Comparison of ENCODE assay signal across 9 cellular contexts in the genomic region with DNA sequence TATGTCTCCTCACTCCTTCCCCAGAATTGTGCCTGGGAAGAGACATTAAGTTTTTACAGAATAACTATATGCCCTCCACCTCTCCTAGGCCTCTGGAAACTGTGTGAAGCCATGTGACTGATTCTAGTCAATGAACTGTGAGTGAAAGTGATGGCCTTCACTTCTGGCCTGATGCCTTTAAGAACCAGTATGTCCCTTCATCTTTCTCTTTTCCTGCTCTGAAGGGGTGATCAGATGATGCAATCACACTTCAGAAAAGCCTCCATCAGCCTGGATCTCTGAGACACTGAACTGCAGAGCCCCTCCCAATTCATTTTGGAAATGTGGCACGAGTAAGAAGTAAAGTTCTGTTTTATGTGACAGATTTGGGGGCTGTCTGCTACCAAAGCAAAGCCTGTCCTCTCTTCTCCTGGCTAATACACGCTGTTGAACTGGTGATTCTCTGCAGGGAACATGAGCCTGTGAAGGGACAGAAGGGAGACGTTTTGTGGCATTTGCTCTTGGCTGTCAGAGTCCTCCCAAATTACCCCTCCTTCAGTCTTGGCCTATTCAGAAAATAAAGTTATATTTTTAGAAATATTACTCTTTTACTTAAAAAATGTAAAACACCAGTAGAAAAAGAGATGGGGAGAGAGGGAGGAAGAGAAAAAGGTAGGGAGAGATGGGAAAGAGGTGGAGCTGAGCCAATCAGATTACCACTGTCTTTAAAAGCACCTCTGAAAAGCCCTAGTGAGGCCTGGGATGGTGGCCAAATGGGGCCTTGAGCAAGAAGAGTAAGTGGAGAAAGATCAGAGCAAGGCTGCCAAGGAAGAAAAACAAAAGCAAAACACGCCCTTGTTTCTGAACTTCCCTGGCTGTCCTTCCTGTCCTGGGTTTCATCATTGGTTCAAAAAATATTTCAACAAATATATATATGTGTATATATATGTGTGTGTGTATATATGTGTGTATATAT. TPM values are rescaled to one million over a fixed set of nuclear protein-coding genes. Genes with fewer than 3 reads are reported as not detected.
A peak's percentile ranks its signal among the peaks of the same experiment; 100 is the strongest.
DNase-seq lines count a peak whose midpoint lies in the region; ATAC-seq and TF ChIP-seq lines count a peak whose summit lies in the region.
"Had no signal": no experiment of that assay in that cellular context is flagged by ENCODE, and none has a peak within 500 bp of the region (broad histone marks: within the 10 kb centered on the region; RNA-seq: fewer than 3 reads in every experiment).

No MANE protein-coding gene starts in this region.

- no peak overlapping the region for H3K27ac ChIP-seq in MM.1S (ENCODE audit: low read length)
- no peak overlapping the region for H3K27ac ChIP-seq in CD4-positive, alpha-beta memory T cell (ENCODE audit: low read depth, low read length)

- peak overlapping the region in 2 of 3 experiments; percentile 85 to 92 for H3K27ac Mint-ChIP-seq in nephron
- no peak overlapping the region for H3K27ac Mint-ChIP-seq in CD4-positive, alpha-beta memory T cell
- no peak overlapping the region for H3K27ac Mint-ChIP-seq in activated naive CD8-positive, alpha-beta T cell treated with anti-CD3 and anti-CD28 coated beads for 36 hours
- H3K27ac Mint-ChIP-seq: activated T-helper 1 cell treated with anti-CD3 and anti-CD28 coated beads, Interleukin-12 subunit alpha, Interleukin-12 subunit beta, Interleukin-2, Interleukin-4 antibody, amounts not matched to agents 30 ng/mL and 10 ng/mL and 1 ng/mL, durations not matched to agents 14 hours and 24 hours and 36 hours had no signal

- TF ChIP-seq CTCF in nephron (IDR thresholded peaks at IDR 0.05; ENCODE audit: unreplicated experiment in 3 of 3) (no peak), MM.1S (IDR thresholded peaks at IDR 0.05; ENCODE audit: low read length) (no peak)

- H3K9me3 Mint-ChIP-seq in nephron: peaks cover 6% of the 10 kb centered on the region
- peaks cover 0 to 1% (median 0%) of the 10 kb centered on the region in 8 donors for H3K9me3 Mint-ChIP-seq in CD4-positive, alpha-beta memory T cell
- H3K9me3 Mint-ChIP-seq in activated naive CD8-positive, alpha-beta T cell treated with anti-CD3 and anti-CD28 coated beads for 36 hours: peaks cover 5% of the 10 kb centered on the region

- DNase-seq in AG08396 (ENCODE audit: low spot score) (peak; percentile 57), NCI-H2196 treated with DMSO at 0.1 percent for 48 hours (lab: John Stamatoyannopoulos, UW; ENCODE audit: unreplicated experiment) (peak; percentile 91), MM.1S (no peak)
- DNase-seq in CD4-positive, alpha-beta memory T cell: no peak
- no peak for DNase-seq in activated naive CD8-positive, alpha-beta T cell treated with anti-CD3 and anti-CD28 coated beads for 36 hours

- peaks cover 18% of the 10 kb centered on the region for H3K4me1 Mint-ChIP-seq in nephron
- peaks cover 0 to 3% (median 1%) of the 10 kb centered on the region in 4 donors for H3K4me1 Mint-ChIP-seq in CD4-positive, alpha-beta memory T cell
- peaks cover 2% of the 10 kb centered on the region for H3K4me1 Mint-ChIP-seq in activated naive CD8-positive, alpha-beta T cell treated with anti-CD3 and anti-CD28 coated beads for 36 hours

- H3K9me3 ChIP-seq in MM.1S (replicated peaks; ENCODE audit: insufficient read depth, low read length): no peaks in the 10 kb centered on the region
- no peaks in the 10 kb centered on the region for H3K9me3 ChIP-seq in CD4-positive, alpha-beta memory T cell (ENCODE audit: control insufficient read depth in 1 of 2, low read length in 2 of 2)

- H3K27me3 ChIP-seq in MM.1S (replicated peaks; ENCODE audit: insufficient read depth, low read length): peaks cover 86% of the 10 kb centered on the region
- no peaks in the 10 kb centered on the region for H3K27me3 ChIP-seq in CD4-positive, alpha-beta memory T cell (ENCODE audit: insufficient read depth, low read length)

- H3K27me3 Mint-ChIP-seq in nephron (ENCODE audit: low read depth): no peaks in the 10 kb centered on the region
- H3K27me3 Mint-ChIP-seq in CD4-positive, alpha-beta memory T cell: peaks cover 0 to 11% of the 10 kb centered on the region in 2 donors
- H3K27me3 Mint-ChIP-seq in activated naive CD8-positive, alpha-beta T cell treated with anti-CD3 and anti-CD28 coated beads for 36 hours: peaks cover 48% of the 10 kb centered on the region

- H3K9me2 ChIP-seq in MM.1S (replicated peaks; ENCODE audit: insufficient read depth, low read length): no peaks in the 10 kb centered on the region

- no peak overlapping the region for H3K4me3 ChIP-seq in MM.1S (ENCODE audit: low read length)
- no peak overlapping the region for H3K4me3 ChIP-seq in CD4-positive, alpha-beta memory T cell (ENCODE audit: low read length in 2 of 2)

- ATAC-seq in esophagus mucosa (peak; percentile 61), HG03108 (IDR thresholded peaks at IDR 0.05; ENCODE audit: unreplicated experiment) (no peak)

- H3K9ac ChIP-seq in MM.1S (ENCODE audit: low read length): no peak overlapping the region

- no peaks in the 10 kb centered on the region for H3K79me2 ChIP-seq in MM.1S (ENCODE audit: low read length)

- POLR2A ChIA-PET in CD4-positive, alpha-beta memory T cell (lab: Charles Lee; ENCODE audit: partially characterized antibody): no interaction called here

- intact Hi-C loops in CD4-positive, alpha-beta memory T cell (cut with micrococcal nuclease): no loop called here

- H3K36me3 ChIP-seq in MM.1S (replicated peaks; ENCODE audit: insufficient read depth, low read length): no peaks in the 10 kb centered on the region
- no peaks in the 10 kb centered on the region for H3K36me3 ChIP-seq in CD4-positive, alpha-beta memory T cell (ENCODE audit: insufficient read depth, low read length)

- H4K20me1 ChIP-seq in MM.1S (ENCODE audit: insufficient read depth, low read length): peaks cover 4% of the 10 kb centered on the region; the same call in 1 of the 2 replicates

- H3K36me3 Mint-ChIP-seq in nephron (ENCODE audit: low read depth): no peaks in the 10 kb centered on the region
- H3K36me3 Mint-ChIP-seq in CD4-positive, alpha-beta memory T cell: no peaks in the 10 kb centered on the region
- no peaks in the 10 kb centered on the region for H3K36me3 Mint-ChIP-seq in activated naive CD8-positive, alpha-beta T cell treated with anti-CD3 and anti-CD28 coated beads for 36 hours

- no peak overlapping the region for H2AFZ ChIP-seq in MM.1S (ENCODE audit: low read length)

- CTCF ChIA-PET in CD4-positive, alpha-beta memory T cell (lab: Charles Lee; ENCODE audit: partially characterized antibody): no interaction called here

- no peak overlapping the region for H3K4me3 Mint-ChIP-seq in nephron
- H3K4me3 Mint-ChIP-seq in CD4-positive, alpha-beta memory T cell: no peak overlapping the region
- no peak overlapping the region for H3K4me3 Mint-ChIP-seq in activated naive CD8-positive, alpha-beta T cell treated with anti-CD3 and anti-CD28 coated beads for 36 hours
- H3K4me3 Mint-ChIP-seq: activated T-helper 1 cell treated with anti-CD3 and anti-CD28 coated beads, Interleukin-12 subunit alpha, Interleukin-12 subunit beta, Interleukin-2, Interleukin-4 antibody, amounts not matched to agents 30 ng/mL and 10 ng/mL and 1 ng/mL, durations not matched to agents 14 hours and 24 hours and 36 hours had no signal

- no peak overlapping the region for H3K4me2 ChIP-seq in MM.1S (ENCODE audit: low read depth, low read length)

- peaks cover 15% of the 10 kb centered on the region for H3K4me1 ChIP-seq in MM.1S (ENCODE audit: low read length)
- H3K4me1 ChIP-seq in CD4-positive, alpha-beta memory T cell (ENCODE audit: insufficient read depth, low read length): peaks cover 17% of the 10 kb centered on the region

- H3F3A ChIP-seq in MM.1S (ENCODE audit: insufficient read depth, low read length): peaks cover 14% of the 10 kb centered on the region

RNA-seq across cellular contexts. Expression of gene RYK, which starts 40.9 kb away (rescaled TPM):
- total RNA-seq in esophagus mucosa: 32.2 TPM
- 10 to 100 TPM; 44.7 to 47.9 TPM for total RNA-seq in CD4-positive, alpha-beta memory T cell
- 1 to 10 TPM; 4.8 to 9.8 TPM for polyA plus RNA-seq in CD4-positive, alpha-beta memory T cell
- 10 to 100 TPM; 18.7 to 21.0 TPM for total RNA-seq in activated naive CD8-positive, alpha-beta T cell treated with anti-CD3 and anti-CD28 coated beads for 36 hours

Comparison
In these comparisons a context has a peak if more than half of its experiments do, and no peak if none do; other contexts are left out.
1. DNase-seq: peak in AG08396 (single experiment) and NCI-H2196 treated with DMSO at 0.1 percent for 48 hours (single experiment); none in MM.1S (single experiment), CD4-positive, alpha-beta memory T cell (0 of 5) and activated naive CD8-positive, alpha-beta T cell treated with anti-CD3 and anti-CD28 coated beads for 36 hours (single experiment).
2. H3K27ac Mint-ChIP-seq: peak in nephron (2 of 3); none in CD4-positive, alpha-beta memory T cell (0 of 7) and activated naive CD8-positive, alpha-beta T cell treated with anti-CD3 and anti-CD28 coated beads for 36 hours (single experiment).